9 cellular contexts compared by ENCODE assay signal in genomic region chr11:34890089-34890488, GRCh38. TPM values are rescaled to one million over a fixed set of nuclear protein-coding genes. Genes with fewer than 3 reads are reported as not detected.
DNase-seq lines count a peak whose midpoint lies in the region; ATAC-seq, FAIRE-seq and TF ChIP-seq lines count a peak whose summit lies in the region.
"Had no signal": no experiment of that assay in that cellular context is flagged by ENCODE, and none has a peak within 500 bp of the region (broad histone marks: within the 10 kb centered on the region; RNA-seq: fewer than 3 reads in every experiment).

No MANE protein-coding gene starts in this region.

- no peaks in the 10 kb centered on the region for H3K9me3 Mint-ChIP-seq in activated CD8-positive, alpha-beta T cell treated with anti-CD3 and anti-CD28 coated beads for 36 hours

- H3K27ac Mint-ChIP-seq in activated CD8-positive, alpha-beta T cell treated with anti-CD3 and anti-CD28 coated beads for 36 hours, result no peak overlapping the region

- H3K27me3 Mint-ChIP-seq in activated CD8-positive, alpha-beta T cell treated with anti-CD3 and anti-CD28 coated beads for 36 hours, result no peaks in the 10 kb centered on the region

- H3K4me1 ChIP-seq in BE2C (no peaks in the 10 kb centered on the region), right lobe of liver (peaks cover 0 to 7% (median 3%) of the 10 kb centered on the region in 4 donors)
- H3K4me1 ChIP-seq: spleen had no signal

- CTCF ChIA-PET in activated CD8-positive, alpha-beta T cell treated with anti-CD3 and anti-CD28 coated beads for 36 hours (lab: Charles Lee), result interaction anchor here (1.7 to 3.2 kb wide), 4 partner anchors 49 to 599 kb away, joined by 3 to 14 read pairs (median 8); no protein-coding TSS in a partner anchor

- H3K27me3 ChIP-seq in BE2C (no peaks in the 10 kb centered on the region), brain microvascular endothelial cell (replicated peaks) (no peaks in the 10 kb centered on the region), right lobe of liver (no peaks in the 10 kb centered on the region)
- H3K27me3 ChIP-seq: spleen had no signal

- WGBS in right lobe of liver (ENCODE audit: insufficient coverage, low coverage, low lambda C conversion rate, missing lambda C conversion rate), result 16% methylated on average over 2 of the region's 2 CpGs

- in situ Hi-C loops in brain microvascular endothelial cell (cut with HindIII; ENCODE audit: low pct_ligation_motif_present, low sequenced_read_pairs), result no loop called here

- intact Hi-C loops in right lobe of liver (cut with DNase I), result loop anchor here in 1 of 2 donors (10.0 kb wide), 1 partner anchor 305 kb away; no protein-coding TSS in a partner anchor
- intact Hi-C loops in activated CD8-positive, alpha-beta T cell treated with anti-CD3 and anti-CD28 coated beads for 36 hours (cut with micrococcal nuclease), result loop anchor here (2.0 kb wide), 1 partner anchor 303 kb away; no protein-coding TSS in a partner anchor

- DNase-seq in BE2C, result no peak
- DNase-seq in LoVo (ENCODE audit: low spot score), result peak; percentile 11
- DNase-seq in brain microvascular endothelial cell, result no peak
- DNase-seq in right lobe of liver, result no peak
- no peak for DNase-seq in activated CD8-positive, alpha-beta T cell treated with anti-CD3 and anti-CD28 coated beads for 36 hours
- no peak for DNase-seq in iPS-NIHi11 (ENCODE audit: low spot score)
- DNase-seq in urothelium cell line (ENCODE audit: low spot score), result no peak
- DNase-seq: spleen had no signal

- POLR2A ChIA-PET in activated CD8-positive, alpha-beta T cell treated with anti-CD3 and anti-CD28 coated beads for 36 hours (lab: Charles Lee), result no interaction called here

- ATAC-seq in right lobe of liver (peak in 2 of 4 donors; percentile 43 to 60), GM18511 (IDR thresholded peaks at IDR 0.05; ENCODE audit: unreplicated experiment) (no peak)
- no peak for ATAC-seq in activated CD8-positive, alpha-beta T cell treated with anti-CD3 and anti-CD28 coated beads for 36 hours

- H3K4me1 Mint-ChIP-seq in activated CD8-positive, alpha-beta T cell treated with anti-CD3 and anti-CD28 coated beads for 36 hours (ENCODE audit: low read depth), result no peaks in the 10 kb centered on the region

- no peak for TF ChIP-seq POLR2A in right lobe of liver (IDR thresholded peaks at IDR 0.05)

- H3K36me3 Mint-ChIP-seq in activated CD8-positive, alpha-beta T cell treated with anti-CD3 and anti-CD28 coated beads for 36 hours (ENCODE audit: low read depth), result peaks cover 3% of the 10 kb centered on the region

- H3K36me3 ChIP-seq in BE2C (no peaks in the 10 kb centered on the region), brain microvascular endothelial cell (replicated peaks) (no peaks in the 10 kb centered on the region), right lobe of liver (no peaks in the 10 kb centered on the region)

- H3K9me3 ChIP-seq in BE2C (no peaks in the 10 kb centered on the region), right lobe of liver (no peaks in the 10 kb centered on the region)
- H3K9me3 ChIP-seq: spleen had no signal

- H3K27ac ChIP-seq in brain microvascular endothelial cell (no peak overlapping the region), right lobe of liver (no peak overlapping the region)
- H3K27ac ChIP-seq: spleen had no signal

- TF ChIP-seq CTCF in BE2C (IDR thresholded peaks at IDR 0.05; ENCODE audit: low read depth, low read length) (0 out of 2 replicates have a peak, but pooled peaks have one; percentile 2), brain microvascular endothelial cell (IDR thresholded peaks at IDR 0.05; ENCODE audit: low read depth, low read length, missing control alignments) (peak; percentile 6), right lobe of liver (IDR thresholded peaks at IDR 0.05) (peak; percentile 14 to 37 (median 32))
- TF ChIP-seq CTCF in activated CD8-positive, alpha-beta T cell treated with anti-CD3 and anti-CD28 coated beads for 36 hours (IDR thresholded peaks at IDR 0.05), result no peak

- H3K4me3 Mint-ChIP-seq in activated CD8-positive, alpha-beta T cell treated with anti-CD3 and anti-CD28 coated beads for 36 hours, result no peak overlapping the region

- H3K4me3 ChIP-seq in BE2C (ENCODE audit: low read depth, low read length) (no peak overlapping the region), brain microvascular endothelial cell (ENCODE audit: low read depth, low read length) (no peak overlapping the region), right lobe of liver (no peak overlapping the region)
- H3K4me3 ChIP-seq: spleen had no signal

- FAIRE-seq in urothelium cell line (lab: Jason Lieb, UNC), result no peak

RNA-seq across cellular contexts. Expression of gene APIP, which starts 26.1 kb away (rescaled TPM):
- polyA plus RNA-seq in BE2C (2012; ENCODE audit: insufficient read depth, insufficient read length, low read depth), result 15.6 TPM
- total RNA-seq in right lobe of liver, result 10 to 100 TPM in 5 of 6 experiments, 1 to 10 TPM in 1; 9.4 to 19.7 (median 14.5) TPM
- total RNA-seq in activated CD8-positive, alpha-beta T cell treated with anti-CD3 and anti-CD28 coated beads for 36 hours, result 10 to 100 TPM; 34.4 to 39.0 TPM

RNA-seq across cellular contexts. Expression of gene PDHX, which starts 26.3 kb away (rescaled TPM):
- 20.6 TPM for polyA plus RNA-seq in BE2C (2012; ENCODE audit: insufficient read depth, insufficient read length, low read depth)
- 10 to 100 TPM; 21.3 to 31.3 (median 28.8) TPM for total RNA-seq in right lobe of liver
- total RNA-seq in activated CD8-positive, alpha-beta T cell treated with anti-CD3 and anti-CD28 coated beads for 36 hours, result 10 to 100 TPM; 37.1 to 37.4 TPM
